1 cellular context compared by ENCODE assay signal in the genomic region with DNA sequence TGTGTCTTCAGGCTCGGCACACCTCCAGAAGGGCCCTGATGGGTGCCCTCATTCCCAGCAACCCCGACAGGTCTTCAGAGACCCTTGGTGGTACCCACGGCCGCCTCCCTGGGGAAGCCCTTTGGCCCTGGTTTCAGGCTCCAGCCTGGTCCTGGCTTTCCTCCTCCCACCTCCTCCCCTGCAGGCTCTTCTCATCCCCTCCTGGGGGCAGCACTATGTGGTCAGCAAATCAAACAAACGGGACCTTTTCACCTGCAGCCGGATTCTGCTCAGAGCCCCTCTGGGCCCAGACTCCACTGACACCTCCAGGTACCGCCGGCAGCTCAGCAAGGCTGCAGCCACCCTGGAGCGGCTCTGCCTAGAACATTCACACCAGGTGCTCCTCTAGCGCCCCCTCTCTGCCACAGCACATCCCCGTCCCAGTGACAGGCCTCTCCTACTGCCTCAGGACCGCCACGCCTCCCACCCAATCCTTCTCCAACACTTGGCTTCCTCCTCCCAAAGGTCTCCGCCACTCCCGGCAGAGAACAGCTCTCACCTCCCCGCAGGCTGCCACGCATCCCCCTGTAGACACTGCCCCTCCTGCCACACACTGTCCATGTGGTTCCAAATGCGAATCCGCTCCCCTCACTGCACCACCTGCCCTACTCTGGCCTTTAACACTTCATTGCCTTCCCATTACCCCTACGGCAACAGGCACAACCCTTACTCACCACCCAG.
A peak's percentile ranks its signal among the peaks of the same experiment; 100 is the strongest.
TF ChIP-seq lines count a peak whose summit lies in the region.

No MANE protein-coding gene starts in this region.

TF ChIP-seq in HepG2, 621 proteins besides CTCF, POLR2A, EP300 and RAD21:
- TF ChIP-seq NRL (CRISPR knock-in tag; IDR thresholded peaks at IDR 0.05; ENCODE audit: borderline replicate concordance) (0 out of 2 replicates have a peak, but pooled peaks have one; percentile 21), STAG1 (CRISPR knock-in tag; IDR thresholded peaks at IDR 0.05) (peak; percentile 58), CBFB (CRISPR knock-in tag; IDR thresholded peaks at IDR 0.05) (0 out of 2 replicates have a peak, but pooled peaks have one; percentile 57), XRCC5 (optimal IDR thresholded peaks at IDR 0.05; ENCODE audit: low read length) (peak; percentile 50), ZFY (CRISPR knock-in tag; IDR thresholded peaks at IDR 0.05) (peak; percentile 22; the same call in 1 of the 2 replicates), ZNF792 (CRISPR knock-in tag; IDR thresholded peaks at IDR 0.05) (no peak), SMC3 (IDR thresholded peaks at IDR 0.05; ENCODE audit: low read length) (0 out of 2 replicates have a peak, but pooled peaks have one; percentile 2), ZNF570 (CRISPR knock-in tag; IDR thresholded peaks at IDR 0.05; ENCODE audit: borderline replicate concordance) (no peak), ZBTB38 (CRISPR knock-in tag; IDR thresholded peaks at IDR 0.05) (0 out of 2 replicates have a peak, but pooled peaks have one; percentile 30)
- TF ChIP-seq, protein P1, sequence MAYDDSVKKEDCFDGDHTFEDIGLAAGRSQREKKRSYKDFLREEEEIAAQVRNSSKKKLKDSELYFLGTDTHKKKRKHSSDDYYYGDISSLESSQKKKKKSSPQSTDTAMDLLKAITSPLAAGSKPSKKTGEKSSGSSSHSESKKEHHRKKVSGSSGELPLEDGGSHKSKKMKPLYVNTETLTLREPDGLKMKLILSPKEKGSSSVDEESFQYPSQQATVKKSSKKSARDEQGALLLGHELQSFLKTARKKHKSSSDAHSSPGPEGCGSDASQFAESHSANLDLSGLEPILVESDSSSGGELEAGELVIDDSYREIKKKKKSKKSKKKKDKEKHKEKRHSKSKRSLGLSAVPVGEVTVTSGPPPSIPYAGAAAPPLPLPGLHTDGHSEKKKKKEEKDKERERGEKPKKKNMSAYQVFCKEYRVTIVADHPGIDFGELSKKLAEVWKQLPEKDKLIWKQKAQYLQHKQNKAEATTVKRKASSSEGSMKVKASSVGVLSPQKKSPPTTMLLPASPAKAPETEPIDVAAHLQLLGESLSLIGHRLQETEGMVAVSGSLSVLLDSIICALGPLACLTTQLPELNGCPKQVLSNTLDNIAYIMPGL (CRISPR knock-in tag; IDR thresholded peaks at IDR 0.05; ENCODE audit: borderline replicate concordance in 1 of 2, low read depth in 1 of 2): peak in 1 of 2 experiments; percentile 24; a peak in 1 of 4 replicates
- TF ChIP-seq, protein P2, sequence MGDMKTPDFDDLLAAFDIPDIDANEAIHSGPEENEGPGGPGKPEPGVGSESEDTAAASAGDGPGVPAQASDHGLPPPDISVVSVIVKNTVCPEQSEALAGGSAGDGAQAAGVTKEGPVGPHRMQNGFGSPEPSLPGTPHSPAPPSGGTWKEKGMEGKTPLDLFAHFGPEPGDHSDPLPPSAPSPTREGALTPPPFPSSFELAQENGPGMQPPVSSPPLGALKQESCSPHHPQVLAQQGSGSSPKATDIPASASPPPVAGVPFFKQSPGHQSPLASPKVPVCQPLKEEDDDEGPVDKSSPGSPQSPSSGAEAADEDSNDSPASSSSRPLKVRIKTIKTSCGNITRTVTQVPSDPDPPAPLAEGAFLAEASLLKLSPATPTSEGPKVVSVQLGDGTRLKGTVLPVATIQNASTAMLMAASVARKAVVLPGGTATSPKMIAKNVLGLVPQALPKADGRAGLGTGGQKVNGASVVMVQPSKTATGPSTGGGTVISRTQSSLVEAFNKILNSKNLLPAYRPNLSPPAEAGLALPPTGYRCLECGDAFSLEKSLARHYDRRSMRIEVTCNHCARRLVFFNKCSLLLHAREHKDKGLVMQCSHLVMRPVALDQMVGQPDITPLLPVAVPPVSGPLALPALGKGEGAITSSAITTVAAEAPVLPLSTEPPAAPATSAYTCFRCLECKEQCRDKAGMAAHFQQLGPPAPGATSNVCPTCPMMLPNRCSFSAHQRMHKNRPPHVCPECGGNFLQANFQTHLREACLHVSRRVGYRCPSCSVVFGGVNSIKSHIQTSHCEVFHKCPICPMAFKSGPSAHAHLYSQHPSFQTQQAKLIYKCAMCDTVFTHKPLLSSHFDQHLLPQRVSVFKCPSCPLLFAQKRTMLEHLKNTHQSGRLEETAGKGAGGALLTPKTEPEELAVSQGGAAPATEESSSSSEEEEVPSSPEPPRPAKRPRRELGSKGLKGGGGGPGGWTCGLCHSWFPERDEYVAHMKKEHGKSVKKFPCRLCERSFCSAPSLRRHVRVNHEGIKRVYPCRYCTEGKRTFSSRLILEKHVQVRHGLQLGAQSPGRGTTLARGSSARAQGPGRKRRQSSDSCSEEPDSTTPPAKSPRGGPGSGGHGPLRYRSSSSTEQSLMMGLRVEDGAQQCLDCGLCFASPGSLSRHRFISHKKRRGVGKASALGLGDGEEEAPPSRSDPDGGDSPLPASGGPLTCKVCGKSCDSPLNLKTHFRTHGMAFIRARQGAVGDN (CRISPR knock-in tag; IDR thresholded peaks at IDR 0.05): peak; percentile 33; the same call in 1 of the 2 replicates
- TF ChIP-seq, protein P3, sequence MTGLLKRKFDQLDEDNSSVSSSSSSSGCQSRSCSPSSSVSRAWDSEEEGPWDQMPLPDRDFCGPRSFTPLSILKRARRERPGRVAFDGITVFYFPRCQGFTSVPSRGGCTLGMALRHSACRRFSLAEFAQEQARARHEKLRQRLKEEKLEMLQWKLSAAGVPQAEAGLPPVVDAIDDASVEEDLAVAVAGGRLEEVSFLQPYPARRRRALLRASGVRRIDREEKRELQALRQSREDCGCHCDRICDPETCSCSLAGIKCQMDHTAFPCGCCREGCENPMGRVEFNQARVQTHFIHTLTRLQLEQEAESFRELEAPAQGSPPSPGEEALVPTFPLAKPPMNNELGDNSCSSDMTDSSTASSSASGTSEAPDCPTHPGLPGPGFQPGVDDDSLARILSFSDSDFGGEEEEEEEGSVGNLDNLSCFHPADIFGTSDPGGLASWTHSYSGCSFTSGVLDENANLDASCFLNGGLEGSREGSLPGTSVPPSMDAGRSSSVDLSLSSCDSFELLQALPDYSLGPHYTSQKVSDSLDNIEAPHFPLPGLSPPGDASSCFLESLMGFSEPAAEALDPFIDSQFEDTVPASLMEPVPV (CRISPR knock-in tag; IDR thresholded peaks at IDR 0.05): no peak
- TF ChIP-seq, protein P4, sequence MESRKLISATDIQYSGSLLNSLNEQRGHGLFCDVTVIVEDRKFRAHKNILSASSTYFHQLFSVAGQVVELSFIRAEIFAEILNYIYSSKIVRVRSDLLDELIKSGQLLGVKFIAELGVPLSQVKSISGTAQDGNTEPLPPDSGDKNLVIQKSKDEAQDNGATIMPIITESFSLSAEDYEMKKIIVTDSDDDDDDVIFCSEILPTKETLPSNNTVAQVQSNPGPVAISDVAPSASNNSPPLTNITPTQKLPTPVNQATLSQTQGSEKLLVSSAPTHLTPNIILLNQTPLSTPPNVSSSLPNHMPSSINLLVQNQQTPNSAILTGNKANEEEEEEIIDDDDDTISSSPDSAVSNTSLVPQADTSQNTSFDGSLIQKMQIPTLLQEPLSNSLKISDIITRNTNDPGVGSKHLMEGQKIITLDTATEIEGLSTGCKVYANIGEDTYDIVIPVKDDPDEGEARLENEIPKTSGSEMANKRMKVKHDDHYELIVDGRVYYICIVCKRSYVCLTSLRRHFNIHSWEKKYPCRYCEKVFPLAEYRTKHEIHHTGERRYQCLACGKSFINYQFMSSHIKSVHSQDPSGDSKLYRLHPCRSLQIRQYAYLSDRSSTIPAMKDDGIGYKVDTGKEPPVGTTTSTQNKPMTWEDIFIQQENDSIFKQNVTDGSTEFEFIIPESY (CRISPR knock-in tag; IDR thresholded peaks at IDR 0.05): peak; percentile 87
- TF ChIP-seq, protein P5, sequence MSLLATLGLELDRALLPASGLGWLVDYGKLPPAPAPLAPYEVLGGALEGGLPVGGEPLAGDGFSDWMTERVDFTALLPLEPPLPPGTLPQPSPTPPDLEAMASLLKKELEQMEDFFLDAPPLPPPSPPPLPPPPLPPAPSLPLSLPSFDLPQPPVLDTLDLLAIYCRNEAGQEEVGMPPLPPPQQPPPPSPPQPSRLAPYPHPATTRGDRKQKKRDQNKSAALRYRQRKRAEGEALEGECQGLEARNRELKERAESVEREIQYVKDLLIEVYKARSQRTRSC (CRISPR knock-in tag; IDR thresholded peaks at IDR 0.05; ENCODE audit: low read depth): no peak
